In the genomic region with DNA sequence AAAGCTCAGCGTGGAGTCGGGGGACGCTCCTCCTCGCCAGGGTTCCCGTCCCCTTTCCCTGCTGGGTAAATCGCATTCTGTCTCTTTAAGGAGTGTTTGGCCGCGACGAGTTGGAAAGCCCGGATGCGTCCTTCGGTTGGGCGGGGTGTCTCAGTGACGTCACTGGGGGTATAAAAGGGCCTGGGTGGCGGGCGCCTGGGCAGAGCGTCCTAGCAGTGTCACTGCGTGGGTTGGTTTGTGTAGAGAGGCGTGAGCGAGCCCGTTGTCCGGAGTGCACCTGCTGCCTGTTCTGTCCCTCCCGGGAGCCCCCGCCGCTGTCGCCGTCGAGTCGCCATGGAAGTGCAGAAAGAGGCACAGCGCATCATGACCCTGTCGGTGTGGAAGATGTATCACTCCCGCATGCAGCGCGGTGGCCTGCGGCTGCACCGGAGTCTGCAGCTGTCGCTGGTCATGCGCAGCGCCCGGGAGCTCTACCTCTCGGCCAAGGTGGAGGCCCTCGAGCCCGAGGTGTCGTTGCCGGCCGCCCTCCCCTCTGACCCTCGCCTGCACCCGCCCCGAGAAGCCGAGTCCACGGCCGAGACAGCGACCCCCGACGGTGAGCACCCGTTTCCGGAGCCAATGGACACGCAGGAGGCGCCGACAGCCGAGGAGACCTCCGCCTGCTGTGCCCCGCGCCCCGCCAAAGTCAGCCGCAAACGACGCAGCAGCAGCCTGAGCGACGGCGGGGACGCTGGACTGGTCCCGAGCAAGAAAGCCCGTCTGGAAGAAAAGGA, we compare ENCODE assay signal across 1 cellular context.
A peak's percentile ranks its signal among the peaks of the same experiment; 100 is the strongest.
TF ChIP-seq lines count a peak whose summit lies in the region.

No MANE protein-coding gene starts in this region.

TF ChIP-seq in K562, 482 proteins besides CTCF, POLR2A, EP300 and RAD21 (continues in another document):
- TF ChIP-seq ELF4 (CRISPR knock-in tag; IDR thresholded peaks at IDR 0.05) (peak; percentile 82), PCBP1 (IDR thresholded peaks at IDR 0.05; ENCODE audit: low read depth, low read length, poor library complexity, severe bottlenecking) (peak; percentile 97), PYGO2 (tag; IDR thresholded peaks at IDR 0.05) (no peak), PPARD (CRISPR knock-in tag; IDR thresholded peaks at IDR 0.05) (no peak), NR3C1 (CRISPR knock-in tag; IDR thresholded peaks at IDR 0.05) (no peak; the same call in 1 of the 2 replicates), CBFA2T2 (conservative IDR thresholded peaks at IDR 0.05) (no peak), BACH1 (tag; IDR thresholded peaks at IDR 0.05) (no peak), CTCFL (IDR thresholded peaks at IDR 0.05; ENCODE audit: borderline replicate concordance, insufficient read depth, low read depth, low read length, poor library complexity, severe bottlenecking) (no peak), RBBP5 (IDR thresholded peaks at IDR 0.05; ENCODE audit: borderline replicate concordance, insufficient read depth, low read length, poor library complexity, severe bottlenecking) (peak; percentile 58), GTF2F1 (IDR thresholded peaks at IDR 0.05; ENCODE audit: low read depth, low read length) (peak; percentile 98), TRIM24 (IDR thresholded peaks at IDR 0.05) (peak in 1 of 2 experiments; percentile 41; a peak in 2 of 4 replicates), FOXA1 (IDR thresholded peaks at IDR 0.05; ENCODE audit: borderline replicate concordance) (no peak), NCOA2 (IDR thresholded peaks at IDR 0.05; ENCODE audit: partially characterized antibody in 2 of 2) (no peak), STAG1 (CRISPR knock-in tag; IDR thresholded peaks at IDR 0.05; ENCODE audit: borderline replicate concordance) (no peak), RCOR1 (IDR thresholded peaks at IDR 0.05; ENCODE audit: borderline replicate concordance in 1 of 2, low read depth in 2 of 2, low read length in 2 of 2) (peak; percentile 26 to 79; a peak in 3 of 4 replicates), HDAC2 (IDR thresholded peaks at IDR 0.05) (peak; percentile 50; the same call in 1 of the 2 replicates), ZNF165 (CRISPR knock-in tag; IDR thresholded peaks at IDR 0.05; ENCODE audit: borderline replicate concordance) (no peak), PML (IDR thresholded peaks at IDR 0.05; ENCODE audit: low read length) (peak; percentile 97), HDAC1 (IDR thresholded peaks at IDR 0.05) (peak in 1 of 2 experiments; percentile 76; a peak in 2 of 4 replicates), PHF20 (IDR thresholded peaks at IDR 0.05; ENCODE audit: partially characterized antibody) (no peak), PHF21A (IDR thresholded peaks at IDR 0.05; ENCODE audit: borderline replicate concordance, low read depth) (peak; percentile 68; the same call in 1 of the 2 replicates), MXI1 (IDR thresholded peaks at IDR 0.05; ENCODE audit: low read depth, low read length) (peak; percentile 84), DACH1 (IDR thresholded peaks at IDR 0.05; ENCODE audit: partially characterized antibody) (no peak), DMBX1 (CRISPR knock-in tag; IDR thresholded peaks at IDR 0.05; ENCODE audit: borderline replicate concordance) (no peak), ZNF23 (CRISPR knock-in tag; IDR thresholded peaks at IDR 0.05) (no peak), KDM4B (IDR thresholded peaks at IDR 0.05; ENCODE audit: borderline replicate concordance in 2 of 2, low read depth in 1 of 2) (peak in 1 of 2 experiments; percentile 54; a peak in 1 of 4 replicates), CREBBP (IDR thresholded peaks at IDR 0.05; ENCODE audit: low read depth, low read length) (no peak), HIVEP1 (CRISPR knock-in tag; IDR thresholded peaks at IDR 0.05) (no peak), BRCA1 (IDR thresholded peaks at IDR 0.05) (no peak), BRCA1 (CRISPR knock-in tag; IDR thresholded peaks at IDR 0.05) (no peak), ZNF551 (CRISPR knock-in tag; IDR thresholded peaks at IDR 0.05) (no peak), GATA2 (CRISPR knock-in tag; IDR thresholded peaks at IDR 0.05) (no peak), U2AF2 (optimal IDR thresholded peaks at IDR 0.05; ENCODE audit: low read depth, low read length) (no peak), MAFK (IDR thresholded peaks at IDR 0.05; ENCODE audit: low read length) (peak; percentile 24; the same call in 1 of the 2 replicates), SRF (CRISPR knock-in tag; IDR thresholded peaks at IDR 0.05) (peak; percentile 49 to 85), ZBTB9 (CRISPR knock-in tag; IDR thresholded peaks at IDR 0.05) (peak; percentile 78; the same call in 1 of the 2 replicates), ZNF3 (CRISPR knock-in tag; IDR thresholded peaks at IDR 0.05) (no peak), ZEB2 (IDR thresholded peaks at IDR 0.05) (peak; percentile 33; the same call in 1 of the 2 replicates), ETV1 (tag; conservative IDR thresholded peaks at IDR 0.05; ENCODE audit: low read depth) (peak; percentile 63), ZNF644 (tag; IDR thresholded peaks at IDR 0.05; ENCODE audit: low read depth) (no peak), ZNF583 (CRISPR knock-in tag; IDR thresholded peaks at IDR 0.05) (no peak), ZNF274 (IDR thresholded peaks at IDR 0.05; ENCODE audit: borderline replicate concordance, low read depth, low read length) (peak; percentile 24; the same call in 1 of the 2 replicates), MITF (IDR thresholded peaks at IDR 0.05) (peak; percentile 45; the same call in 1 of the 2 replicates), KLF16 (IDR thresholded peaks at IDR 0.05) (no peak), MYNN (IDR thresholded peaks at IDR 0.05) (peak; percentile 52), MYNN (CRISPR knock-in tag; IDR thresholded peaks at IDR 0.05) (no peak)
- TF ChIP-seq, protein P1, sequence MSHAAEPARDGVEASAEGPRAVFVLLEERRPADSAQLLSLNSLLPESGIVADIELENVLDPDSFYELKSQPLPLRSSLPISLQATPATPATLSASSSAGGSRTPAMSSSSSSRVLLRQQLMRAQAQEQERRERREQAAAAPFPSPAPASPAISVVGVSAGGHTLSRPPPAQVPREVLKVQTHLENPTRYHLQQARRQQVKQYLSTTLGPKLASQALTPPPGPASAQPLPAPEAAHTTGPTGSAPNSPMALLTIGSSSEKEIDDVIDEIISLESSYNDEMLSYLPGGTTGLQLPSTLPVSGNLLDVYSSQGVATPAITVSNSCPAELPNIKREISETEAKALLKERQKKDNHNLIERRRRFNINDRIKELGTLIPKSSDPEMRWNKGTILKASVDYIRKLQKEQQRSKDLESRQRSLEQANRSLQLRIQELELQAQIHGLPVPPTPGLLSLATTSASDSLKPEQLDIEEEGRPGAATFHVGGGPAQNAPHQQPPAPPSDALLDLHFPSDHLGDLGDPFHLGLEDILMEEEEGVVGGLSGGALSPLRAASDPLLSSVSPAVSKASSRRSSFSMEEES (CRISPR knock-in tag; IDR thresholded peaks at IDR 0.05) = no peak
- TF ChIP-seq, protein P2, sequence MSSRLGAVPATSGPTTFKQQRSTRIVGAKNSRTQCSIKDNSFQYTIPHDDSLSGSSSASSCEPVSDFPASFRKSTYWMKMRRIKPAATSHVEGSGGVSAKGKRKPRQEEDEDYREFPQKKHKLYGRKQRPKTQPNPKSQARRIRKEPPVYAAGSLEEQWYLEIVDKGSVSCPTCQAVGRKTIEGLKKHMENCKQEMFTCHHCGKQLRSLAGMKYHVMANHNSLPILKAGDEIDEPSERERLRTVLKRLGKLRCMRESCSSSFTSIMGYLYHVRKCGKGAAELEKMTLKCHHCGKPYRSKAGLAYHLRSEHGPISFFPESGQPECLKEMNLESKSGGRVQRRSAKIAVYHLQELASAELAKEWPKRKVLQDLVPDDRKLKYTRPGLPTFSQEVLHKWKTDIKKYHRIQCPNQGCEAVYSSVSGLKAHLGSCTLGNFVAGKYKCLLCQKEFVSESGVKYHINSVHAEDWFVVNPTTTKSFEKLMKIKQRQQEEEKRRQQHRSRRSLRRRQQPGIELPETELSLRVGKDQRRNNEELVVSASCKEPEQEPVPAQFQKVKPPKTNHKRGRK (tag; IDR thresholded peaks at IDR 0.05) = no peak
- TF ChIP-seq, protein P3, sequence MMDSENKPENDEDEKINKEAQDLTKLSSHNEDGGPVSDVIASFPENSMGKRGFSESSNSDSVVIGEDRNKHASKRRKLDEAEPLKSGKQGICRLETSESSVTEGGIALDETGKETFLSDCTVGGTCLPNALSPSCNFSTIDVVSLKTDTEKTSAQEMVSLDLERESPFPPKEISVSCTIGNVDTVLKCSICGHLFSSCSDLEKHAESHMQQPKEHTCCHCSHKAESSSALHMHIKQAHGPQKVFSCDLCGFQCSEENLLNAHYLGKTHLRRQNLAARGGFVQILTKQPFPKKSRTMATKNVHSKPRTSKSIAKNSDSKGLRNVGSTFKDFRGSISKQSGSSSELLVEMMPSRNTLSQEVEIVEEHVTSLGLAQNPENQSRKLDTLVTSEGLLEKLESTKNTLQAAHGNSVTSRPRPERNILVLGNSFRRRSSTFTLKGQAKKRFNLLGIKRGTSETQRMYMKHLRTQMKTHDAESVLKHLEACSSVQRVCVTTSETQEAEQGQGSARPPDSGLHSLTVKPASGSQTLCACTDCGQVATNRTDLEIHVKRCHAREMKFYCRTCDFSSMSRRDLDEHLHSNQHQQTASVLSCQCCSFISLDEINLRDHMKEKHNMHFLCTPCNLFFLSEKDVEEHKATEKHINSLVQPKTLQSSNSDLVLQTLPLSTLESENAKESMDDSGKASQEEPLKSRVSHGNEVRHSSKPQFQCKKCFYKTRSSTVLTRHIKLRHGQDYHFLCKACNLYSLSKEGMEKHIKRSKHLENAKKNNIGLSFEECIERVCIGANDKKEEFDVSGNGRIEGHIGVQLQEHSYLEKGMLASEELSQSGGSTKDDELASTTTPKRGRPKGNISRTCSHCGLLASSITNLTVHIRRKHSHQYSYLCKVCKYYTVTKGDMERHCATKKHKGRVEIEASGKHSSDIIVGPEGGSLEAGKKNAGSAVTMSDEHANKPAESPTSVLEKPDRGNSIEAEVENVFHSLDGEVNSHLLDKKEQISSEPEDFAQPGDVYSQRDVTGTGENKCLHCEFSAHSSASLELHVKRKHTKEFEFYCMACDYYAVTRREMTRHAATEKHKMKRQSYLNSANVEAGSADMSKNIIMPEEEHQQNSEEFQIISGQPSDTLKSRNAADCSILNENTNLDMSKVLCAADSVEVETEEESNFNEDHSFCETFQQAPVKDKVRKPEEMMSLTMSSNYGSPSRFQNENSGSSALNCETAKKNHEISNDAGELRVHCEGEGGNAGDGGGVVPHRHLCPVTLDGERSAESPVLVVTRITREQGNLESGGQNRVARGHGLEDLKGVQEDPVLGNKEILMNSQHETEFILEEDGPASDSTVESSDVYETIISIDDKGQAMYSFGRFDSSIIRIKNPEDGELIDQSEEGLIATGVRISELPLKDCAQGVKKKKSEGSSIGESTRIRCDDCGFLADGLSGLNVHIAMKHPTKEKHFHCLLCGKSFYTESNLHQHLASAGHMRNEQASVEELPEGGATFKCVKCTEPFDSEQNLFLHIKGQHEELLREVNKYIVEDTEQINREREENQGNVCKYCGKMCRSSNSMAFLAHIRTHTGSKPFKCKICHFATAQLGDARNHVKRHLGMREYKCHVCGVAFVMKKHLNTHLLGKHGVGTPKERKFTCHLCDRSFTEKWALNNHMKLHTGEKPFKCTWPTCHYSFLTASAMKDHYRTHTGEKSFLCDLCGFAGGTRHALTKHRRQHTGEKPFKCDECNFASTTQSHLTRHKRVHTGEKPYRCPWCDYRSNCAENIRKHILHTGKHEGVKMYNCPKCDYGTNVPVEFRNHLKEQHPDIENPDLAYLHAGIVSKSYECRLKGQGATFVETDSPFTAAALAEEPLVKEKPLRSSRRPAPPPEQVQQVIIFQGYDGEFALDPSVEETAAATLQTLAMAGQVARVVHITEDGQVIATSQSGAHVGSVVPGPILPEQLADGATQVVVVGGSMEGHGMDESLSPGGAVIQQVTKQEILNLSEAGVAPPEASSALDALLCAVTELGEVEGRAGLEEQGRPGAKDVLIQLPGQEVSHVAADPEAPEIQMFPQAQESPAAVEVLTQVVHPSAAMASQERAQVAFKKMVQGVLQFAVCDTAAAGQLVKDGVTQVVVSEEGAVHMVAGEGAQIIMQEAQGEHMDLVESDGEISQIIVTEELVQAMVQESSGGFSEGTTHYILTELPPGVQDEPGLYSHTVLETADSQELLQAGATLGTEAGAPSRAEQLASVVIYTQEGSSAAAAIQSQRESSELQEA (IDR thresholded peaks at IDR 0.05; ENCODE audit: low read depth) = no peak
- TF ChIP-seq, protein P4, sequence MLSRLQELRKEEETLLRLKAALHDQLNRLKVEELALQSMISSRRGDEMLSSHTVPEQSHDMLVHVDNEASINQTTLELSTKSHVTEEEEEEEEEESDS (CRISPR knock-in tag; IDR thresholded peaks at IDR 0.05) = no peak
